In the genomic region with DNA sequence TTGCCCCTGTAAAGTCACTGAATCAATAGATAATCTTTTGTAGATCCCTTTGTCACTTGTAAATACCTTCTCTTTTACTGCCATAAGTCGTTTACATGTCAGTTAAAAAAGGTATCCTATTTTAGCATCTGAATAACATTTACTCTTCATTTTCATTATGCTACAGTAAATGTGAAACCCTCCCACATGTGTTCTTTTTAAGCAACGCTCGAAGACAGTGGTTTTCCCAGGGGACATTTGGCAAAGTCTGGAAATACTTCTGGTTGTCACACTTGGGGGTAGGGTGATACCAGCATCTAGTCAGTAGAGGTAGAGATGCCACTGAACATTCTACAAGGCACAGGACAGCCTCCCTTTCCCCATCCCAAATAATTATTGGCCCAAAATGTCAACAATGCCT, we compare ENCODE assay signal across 10 cellular contexts. TPM values are rescaled to one million over a fixed set of nuclear protein-coding genes. Genes with fewer than 3 reads are reported as not detected.
DNase-seq lines count a peak whose midpoint lies in the region; ATAC-seq and TF ChIP-seq lines count a peak whose summit lies in the region.
"Had no signal": no experiment of that assay in that cellular context is flagged by ENCODE, and none has a peak within 500 bp of the region (broad histone marks: within the 10 kb centered on the region; RNA-seq: fewer than 3 reads in every experiment).

No MANE protein-coding gene starts in this region.

- no peaks in the 10 kb centered on the region for H3K79me2 ChIP-seq in trophoblast cell (ENCODE audit: control insufficient read depth, insufficient read depth, low read length, poor library complexity)

- H3K4me3 ChIP-seq in GM12864 (ENCODE audit: low read depth, low read length) (no peak overlapping the region), trophoblast cell (ENCODE audit: low read depth, low read length) (no peak overlapping the region)
- H3K4me3 ChIP-seq: stomach had no signal

- peak overlapping the region; percentile 36 for H3K4ac ChIP-seq in trophoblast cell (ENCODE audit: low read depth, low read length)

- H3K4me1 ChIP-seq in trophoblast cell (ENCODE audit: control insufficient read depth in 1 of 2, insufficient read depth in 2 of 2, low read length in 2 of 2): no peaks in the 10 kb centered on the region

- no peaks in the 10 kb centered on the region for H3K79me1 ChIP-seq in trophoblast cell (ENCODE audit: low read length)

- no peak overlapping the region for H2BK5ac ChIP-seq in trophoblast cell (ENCODE audit: low read depth, low read length, poor library complexity)

- no peak overlapping the region for H4K91ac ChIP-seq in trophoblast cell (ENCODE audit: low read depth, low read length)

- H2AK5ac ChIP-seq in trophoblast cell (ENCODE audit: low read length): no peak overlapping the region

- H3K27me3 Mint-ChIP-seq in T-helper 17 cell: no peaks in the 10 kb centered on the region

- no peak overlapping the region for H2BK12ac ChIP-seq in trophoblast cell (ENCODE audit: low read length)

- H3K14ac ChIP-seq in trophoblast cell (ENCODE audit: low read length): no peak overlapping the region

- H3K9ac ChIP-seq in trophoblast cell (ENCODE audit: low read length): no peak overlapping the region

- H3K4me1 Mint-ChIP-seq in T-helper 17 cell: peaks cover 30% of the 10 kb centered on the region

- ATAC-seq in GM21723 (IDR thresholded peaks at IDR 0.05; ENCODE audit: unreplicated experiment) (peak; percentile 45), T-helper 17 cell (no peak)

- TF ChIP-seq CTCF in GM12864 (IDR thresholded peaks at IDR 0.05; ENCODE audit: low read depth, low read length, missing control alignments): no peak

- no peak overlapping the region for H3K27ac ChIP-seq in trophoblast cell (ENCODE audit: low read depth, low read length)
- H3K27ac ChIP-seq: stomach had no signal

- no peak overlapping the region for H3K4me3 Mint-ChIP-seq in T-helper 17 cell

- H4K8ac ChIP-seq in trophoblast cell (ENCODE audit: low read depth, low read length): no peak overlapping the region

- H3K27ac Mint-ChIP-seq in T-helper 17 cell: peak overlapping the region; percentile 67
- H3K27ac Mint-ChIP-seq: activated T-helper 2 cell treated with anti-CD3 and anti-CD28 coated beads, Interferon-gamma antibody, Interleukin-2, Interleukin-4, amounts not matched to agents 10 μg/mL and 5 μg/mL and 100 μg/mL, durations not matched to agents 14 hours and 24 hours and 36 hours had no signal

- no CpG with 5 or more reads among the region's 3 CpGs for WGBS in trophoblast cell (ENCODE audit: extremely low coverage, insufficient coverage, insufficient read length)

- H3K27me3 ChIP-seq in trophoblast cell (ENCODE audit: insufficient read depth, low read length): no peaks in the 10 kb centered on the region
- H3K27me3 ChIP-seq: stomach had no signal

- no peak overlapping the region for H3K23ac ChIP-seq in trophoblast cell (ENCODE audit: low read length)

- no peak overlapping the region for H3K4me2 ChIP-seq in trophoblast cell (ENCODE audit: low read length)

- no peak overlapping the region for H4K12ac ChIP-seq in trophoblast cell (ENCODE audit: low read depth, low read length)

- H3K9me3 ChIP-seq in T-helper 17 cell (ENCODE audit: control insufficient read depth, low read length, poor library complexity, severe bottlenecking) (no peaks in the 10 kb centered on the region), trophoblast cell (ENCODE audit: insufficient read depth, low read depth, low read length) (no peaks in the 10 kb centered on the region)
- H3K9me3 ChIP-seq: stomach had no signal

- H2BK120ac ChIP-seq in trophoblast cell (ENCODE audit: insufficient read depth, low read length, poor library complexity): no peak overlapping the region

- H2AFZ ChIP-seq in trophoblast cell (ENCODE audit: insufficient read depth, low read length, poor library complexity): no peak overlapping the region

- peaks cover 6 to 10% of the 10 kb centered on the region in 2 experiments for H3K36me3 ChIP-seq in trophoblast cell (ENCODE audit: control insufficient read depth in 1 of 2, insufficient read depth in 2 of 2, low read length in 2 of 2)

- no peak overlapping the region for H3K18ac ChIP-seq in trophoblast cell (ENCODE audit: low read length)

- no peaks in the 10 kb centered on the region for H3K36me3 Mint-ChIP-seq in T-helper 17 cell (ENCODE audit: low read depth)

- DNase-seq in GM12864 (ENCODE audit: low read depth): peak; percentile 41
- no peak for DNase-seq in T-helper 17 cell
- DNase-seq in trophoblast cell: no peak
- no peak for DNase-seq in central memory CD4-positive, alpha-beta T cell
- DNase-seq in NK-92 (lab: John Stamatoyannopoulos, UW; ENCODE audit: unreplicated experiment): no peak
- DNase-seq in DMS 273 treated with DMSO at 0.1 percent for 48 hours (lab: John Stamatoyannopoulos, UW): no peak
- DNase-seq: activated CD4-positive, alpha-beta T cell treated with anti-CD3 and anti-CD28 coated beads, Interleukin-2, amount 50 U/mL, for 1 hour; stomach had no signal

RNA-seq across cellular contexts. Expression of a gene that starts 23.7 kb away (rescaled TPM):
- total RNA-seq in T-helper 17 cell: 10 to 100 TPM; 25.1 to 32.2 TPM
- 36.3 and 39.0 TPM in 2 replicates for polyA plus RNA-seq in trophoblast cell (2013)
